ENCODE assay signal across 31 cellular contexts in genomic region chr10:130026670-130027456, GRCh38.
"Had no signal": no experiment of that assay in that cellular context is flagged by ENCODE, and none has a peak within 500 bp of the region (broad histone marks: within the 10 kb centered on the region; RNA-seq: fewer than 3 reads in every experiment).

No MANE protein-coding gene starts in this region.

- H3K4me3 ChIP-seq: adrenal gland, PC-9, SK-N-MC had no signal

- H3K9me3 Mint-ChIP-seq: activated CD4-positive, alpha-beta T cell treated with anti-CD3 and anti-CD28 coated beads, Interleukin-2, amount 10 ng/mL, durations not matched to agents 24 days and 14 days; activated CD8-positive, alpha-beta T cell treated with anti-CD3 and anti-CD28 coated beads for 36 hours; activated naive CD4-positive, alpha-beta T cell treated with anti-CD3 and anti-CD28 coated beads for 36 hours; activated naive CD4-positive, alpha-beta T cell treated with anti-CD3 and anti-CD28 coated beads, Interleukin-2, amount 50 U/mL, for 72 hours; activated T-cell treated with anti-CD3 and anti-CD28 coated beads, Interleukin-2, amount 50 U/mL, for 72 hours; activated T-helper 17 cell treated with anti-CD3 and anti-CD28 coated beads, Interleukin-2, amount 50 U/mL, for 72 hours had no signal

- H3K4me3 Mint-ChIP-seq: activated CD4-positive, alpha-beta T cell treated with anti-CD3 and anti-CD28 coated beads, Interleukin-2, amount 10 ng/mL, durations not matched to agents 24 days and 14 days; activated CD8-positive, alpha-beta T cell treated with anti-CD3 and anti-CD28 coated beads for 36 hours; activated naive CD4-positive, alpha-beta T cell treated with anti-CD3 and anti-CD28 coated beads for 36 hours; activated T-cell treated with anti-CD3 and anti-CD28 coated beads, Interleukin-2, amount 50 U/mL, for 72 hours; activated T-helper 17 cell treated with anti-CD3 and anti-CD28 coated beads, Interleukin-2, amount 50 U/mL, for 72 hours had no signal

- H3K9me3 ChIP-seq: adrenal gland, SJCRH30 had no signal

- H3K4me1 Mint-ChIP-seq: activated CD4-positive, alpha-beta T cell treated with anti-CD3 and anti-CD28 coated beads, Interleukin-2, amount 10 ng/mL, durations not matched to agents 24 days and 14 days; activated T-helper 17 cell treated with anti-CD3 and anti-CD28 coated beads, Interleukin-2, amount 50 U/mL, for 72 hours had no signal

- H3K27ac Mint-ChIP-seq: activated CD4-positive, alpha-beta T cell treated with anti-CD3 and anti-CD28 coated beads, Interleukin-2, amount 10 ng/mL, durations not matched to agents 24 days and 14 days; activated CD8-positive, alpha-beta T cell treated with anti-CD3 and anti-CD28 coated beads for 36 hours; activated naive CD4-positive, alpha-beta T cell treated with anti-CD3 and anti-CD28 coated beads for 36 hours; activated naive CD4-positive, alpha-beta T cell treated with anti-CD3 and anti-CD28 coated beads, Interleukin-2, amount 50 U/mL, for 72 hours; activated T-cell treated with anti-CD3 and anti-CD28 coated beads, Interleukin-2, amount 50 U/mL, for 72 hours; activated T-helper 17 cell treated with anti-CD3 and anti-CD28 coated beads, Interleukin-2, amount 50 U/mL, for 72 hours had no signal

- H3K36me3 Mint-ChIP-seq: activated naive CD4-positive, alpha-beta T cell treated with anti-CD3 and anti-CD28 coated beads, Interleukin-2, amount 50 U/mL, for 72 hours had no signal

- H3K27me3 Mint-ChIP-seq: activated CD4-positive, alpha-beta T cell treated with anti-CD3 and anti-CD28 coated beads, Interleukin-2, amount 10 ng/mL, durations not matched to agents 24 days and 14 days; activated CD8-positive, alpha-beta T cell treated with anti-CD3 and anti-CD28 coated beads for 36 hours had no signal

- H3K4me1 ChIP-seq: adrenal gland had no signal

- H3K27me3 ChIP-seq: adrenal gland, brain microvascular endothelial cell, SJCRH30 had no signal

- ATAC-seq: activated CD8-positive, alpha-beta T cell treated with anti-CD3 and anti-CD28 coated beads for 36 hours; activated naive CD4-positive, alpha-beta T cell treated with anti-CD3 and anti-CD28 coated beads, Interleukin-2, amount 50 U/mL, for 72 hours; activated T-cell treated with anti-CD3 and anti-CD28 coated beads, Interleukin-2, amount 50 U/mL, for 72 hours; activated T-helper 17 cell treated with anti-CD3 and anti-CD28 coated beads, Interleukin-2, amount 50 U/mL, for 72 hours had no signal

- H3K27ac ChIP-seq: adrenal gland, brain microvascular endothelial cell, KMS-11, PC-9, SK-N-MC, WERI-Rb-1 had no signal

- H3K36me3 ChIP-seq: adrenal gland, brain microvascular endothelial cell, SJCRH30, WERI-Rb-1 had no signal

- DNase-seq: activated CD4-positive, alpha-beta T cell treated with anti-CD3 and anti-CD28 coated beads for 1 hour; activated CD4-positive, alpha-beta T cell treated with anti-CD3 and anti-CD28 coated beads, Interleukin-2, amount 10 ng/mL, durations not matched to agents 24 days and 14 days; activated CD4-positive, alpha-beta T cell treated with anti-CD3 and anti-CD28 coated beads, Interleukin-2, amount 50 U/mL, for 4 hours; activated CD4-positive, CD25-positive, alpha-beta regulatory T cell; activated CD8-positive, alpha-beta T cell treated with anti-CD3 and anti-CD28 coated beads for 36 hours; activated gamma-delta T cell treated with Interleukin-2 at 50 U/mL for 16 hours; activated naive CD4-positive, alpha-beta T cell treated with anti-CD3 and anti-CD28 coated beads for 36 hours; activated T-cell treated with anti-CD3 and anti-CD28 coated beads, Interleukin-2, amount 50 U/mL, for 1 hour; activated T-cell treated with anti-CD3 and anti-CD28 coated beads, Interleukin-2, amount 50 U/mL, for 72 hours; adrenal gland; anterior cingulate cortex; brain microvascular endothelial cell; MM.1S; MV-4-11; NCI-H1092; NCI-H1436 treated with DMSO at 0.1 percent for 48 hours; NCI-H1694 treated with DMSO at 0.1 percent for 48 hours; NCI-H2029; NCI-H510A; NCI-H526; NCI-H748 treated with DMSO at 0.1 percent for 48 hours; NK-92 treated with Interleukin-12 subunit alpha and Interleukin-12 subunit beta, amount 100 ng/mL, for 24 hours; PC-9; SHP77; SJCRH30; T1000; WERI-Rb-1 had no signal
